ENCODE assay signal across 24 cellular contexts in genomic region chr12:118127867-118128266, GRCh38. TPM values are rescaled to one million over a fixed set of nuclear protein-coding genes. Genes with fewer than 3 reads are reported as not detected.
DNase-seq lines count a peak whose midpoint lies in the region; ATAC-seq and TF ChIP-seq lines count a peak whose summit lies in the region.
"Had no signal": no experiment of that assay in that cellular context is flagged by ENCODE, and none has a peak within 500 bp of the region (broad histone marks: within the 10 kb centered on the region; RNA-seq: fewer than 3 reads in every experiment).

No MANE protein-coding gene starts in this region.

- H3K27me3 Mint-ChIP-seq in chondrocyte (ENCODE audit: low read depth) = no peaks in the 10 kb centered on the region
- H3K27me3 Mint-ChIP-seq: CD4-positive, alpha-beta T cell; CD8-positive, alpha-beta memory T cell had no signal

- WGBS in spleen, 5 donors = 85 to 99% (median 96%) methylated on average over 5 of the region's 5 CpGs

- H3K27me3 ChIP-seq in left lung = no peaks in the 10 kb centered on the region
- no peaks in the 10 kb centered on the region for H3K27me3 ChIP-seq in spleen (replicated peaks in 1 of 7)
- H3K27me3 ChIP-seq: BE2C; BLaER1 treated with 17β-estradiol and CSF1 and Interleukin-3, amounts not matched to agents 10 nM and 100 nM had no signal

- ATAC-seq in left lung (peak; percentile 37), GM21526 (IDR thresholded peaks at IDR 0.05; ENCODE audit: low FRiP score, unreplicated experiment) (no peak)
- ATAC-seq: A549, GM23338 had no signal

- intact Hi-C loops in left lung (cut with DNase I) (no loop called here), spleen (cut with DNase I; ENCODE audit: low total_unique reads) (loop anchor here (10.0 kb wide), 1 partner anchor 247 kb away; the partner anchor contains the start of genes SUDS3 and TAOK3)

- H3K4me3 ChIP-seq in left lung (no peak overlapping the region), spleen (no peak overlapping the region)
- H3K4me3 ChIP-seq: A549; BLaER1 treated with 17β-estradiol and CSF1 and Interleukin-3, amounts not matched to agents 10 nM and 100 nM; GM23338; HAP-1 had no signal

- TF ChIP-seq POLR2A in spleen (IDR thresholded peaks at IDR 0.05) = no peak

- no peak overlapping the region for H3K4me3 Mint-ChIP-seq in chondrocyte (ENCODE audit: unreplicated experiment)
- H3K4me3 Mint-ChIP-seq: CD14-positive monocyte; CD4-positive, alpha-beta T cell; CD8-positive, alpha-beta memory T cell; GM23338; HFFc6 had no signal

- no peak for TF ChIP-seq CTCF in VCaP (conservative IDR thresholded peaks at IDR 0.05)
- TF ChIP-seq CTCF in chondrocyte (IDR thresholded peaks at IDR 0.05) = no peak
- no peak for TF ChIP-seq CTCF in left lung (IDR thresholded peaks at IDR 0.05)
- TF ChIP-seq CTCF in spleen (IDR thresholded peaks at IDR 0.05 in 8 of 11, conservative IDR thresholded peaks at IDR 0.05 in 3 of 11) = no peak

- H3K9me3 ChIP-seq in left lung (no peaks in the 10 kb centered on the region), spleen (peaks cover 0 to 5% (median 0%) of the 10 kb centered on the region in 8 donors)
- H3K9me3 ChIP-seq: A549, BE2C, HAP-1 had no signal

- H3K36me3 ChIP-seq in left lung (no peaks in the 10 kb centered on the region), spleen (no peaks in the 10 kb centered on the region)
- H3K36me3 ChIP-seq: BE2C; BLaER1 treated with 17β-estradiol and CSF1 and Interleukin-3, amounts not matched to agents 10 nM and 100 nM; HAP-1 had no signal

- H3K9me3 Mint-ChIP-seq in chondrocyte (ENCODE audit: low read depth) = no peaks in the 10 kb centered on the region
- H3K9me3 Mint-ChIP-seq: CD4-positive, alpha-beta T cell; CD8-positive, alpha-beta memory T cell; HFFc6 had no signal

- H3K27ac ChIP-seq in VCaP (peak overlapping the region; percentile 81; the same call in 1 of the 2 replicates), left lung (no peak overlapping the region), spleen (no peak overlapping the region)
- H3K27ac ChIP-seq: A549; BLaER1 treated with 17β-estradiol and CSF1 and Interleukin-3, amounts not matched to agents 10 nM and 100 nM had no signal

- peaks cover 9% of the 10 kb centered on the region for H3K4me1 Mint-ChIP-seq in chondrocyte (ENCODE audit: low read depth)
- H3K4me1 Mint-ChIP-seq: CD14-positive monocyte had no signal

- no peak overlapping the region for H3K27ac Mint-ChIP-seq in chondrocyte (ENCODE audit: unreplicated experiment)
- H3K27ac Mint-ChIP-seq: CD14-positive monocyte; CD4-positive, alpha-beta T cell; CD8-positive, alpha-beta memory T cell; GM23338; HFFc6 had no signal

- H3K4me1 ChIP-seq in left lung (peaks cover 2 to 4% of the 10 kb centered on the region in 2 donors), spleen (no peaks in the 10 kb centered on the region)
- H3K4me1 ChIP-seq: BE2C had no signal

- no peaks in the 10 kb centered on the region for H3K36me3 Mint-ChIP-seq in chondrocyte (ENCODE audit: low read depth)
- H3K36me3 Mint-ChIP-seq: CD14-positive monocyte; CD8-positive, alpha-beta memory T cell had no signal

- DNase-seq in chondrocyte (ENCODE audit: low spot score) (peak; percentile 8), left lung (peak in 1 of 2 donors; percentile 4), spleen (peak; percentile 13), GM19240 (ENCODE audit: insufficient read length, low spot score) (no peak), DMS153 (lab: John Stamatoyannopoulos, UW) (no peak), NCI-H1048 (lab: John Stamatoyannopoulos, UW) (no peak)
- DNase-seq: 8988T; ACHN; AML-193; BE2C; CD4-positive, alpha-beta T cell; CD8-positive, alpha-beta memory T cell; DMS 273 treated with DMSO at 0.1 percent for 48 hours; DMS53; DMS79 treated with DMSO at 0.1 percent for 48 hours; GF-D8; HFFc6 had no signal

RNA-seq across cellular contexts. Expression of gene PEBP1, which starts 8.1 kb away (rescaled TPM):
- 134 to 153 TPM (median 138 TPM) in 3 replicates for total RNA-seq in chondrocyte
- 100 to 1,000 TPM; 167 to 215 TPM for total RNA-seq in left lung
- total RNA-seq in spleen = 100 to 1,000 TPM in 6 of 7 donors, 10 to 100 TPM in 1; 99.5 to 179 (median 128) TPM
- 100 to 1,000 TPM; 149 to 201 (median 165) TPM for polyA plus RNA-seq in spleen

RNA-seq across cellular contexts. Expression of gene VSIG10, which starts 24.1 kb away (rescaled TPM):
- total RNA-seq in chondrocyte = 9.3 to 13.6 TPM (median 9.5 TPM) in 3 replicates
- total RNA-seq in left lung = 10 to 100 TPM; 32.4 to 39.2 TPM
- 10 to 100 TPM; 11.6 to 22.9 (median 18.2) TPM for total RNA-seq in spleen
- 1 to 10 TPM; 4.9 to 7.0 (median 5.2) TPM for polyA plus RNA-seq in spleen

Comparison
In these comparisons a context has a peak if more than half of its experiments do, and no peak if none do; other contexts are left out.
1. DNase-seq: peak in chondrocyte (single experiment) and spleen (single experiment); none in GM19240 (single experiment), DMS153 (single experiment) and NCI-H1048 (single experiment).